9 cellular contexts compared by ENCODE assay signal in the genomic region with DNA sequence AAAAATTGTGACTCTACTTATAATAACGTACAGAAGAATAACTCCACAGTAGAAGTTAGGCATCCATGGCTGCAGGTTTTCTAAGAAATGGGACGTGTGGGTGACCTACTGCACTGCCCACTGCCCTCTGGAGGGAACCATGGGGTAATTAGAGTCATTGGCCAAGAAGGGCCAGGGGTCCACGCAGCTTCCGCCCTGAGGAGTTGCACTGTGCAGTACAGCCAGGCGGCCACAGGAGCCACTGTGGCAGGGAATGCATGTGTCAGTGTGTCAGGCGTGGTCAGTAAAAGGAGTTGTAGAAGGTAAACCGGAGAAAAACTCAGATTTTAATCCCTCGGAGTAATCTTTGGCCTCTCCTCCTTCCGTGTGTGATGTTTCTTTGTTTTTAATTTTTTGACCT. TPM values are rescaled to one million over a fixed set of nuclear protein-coding genes. Genes with fewer than 3 reads are reported as not detected.
A peak's percentile ranks its signal among the peaks of the same experiment; 100 is the strongest.
DNase-seq lines count a peak whose midpoint lies in the region; ATAC-seq, FAIRE-seq and TF ChIP-seq lines count a peak whose summit lies in the region.
"Had no signal": no experiment of that assay in that cellular context is flagged by ENCODE, and none has a peak within 500 bp of the region (broad histone marks: within the 10 kb centered on the region; RNA-seq: fewer than 3 reads in every experiment).

No MANE protein-coding gene starts in this region.

- H3K27me3 Mint-ChIP-seq in activated naive CD4-positive, alpha-beta T cell treated with anti-CD3 and anti-CD28 coated beads, Interleukin-2, amount 50 U/mL, for 24 hours = no peaks in the 10 kb centered on the region

- no peaks in the 10 kb centered on the region for H3K9me3 ChIP-seq in left ventricle myocardium inferior (replicated peaks)
- no peaks in the 10 kb centered on the region for H3K9me3 ChIP-seq in right cardiac atrium (ENCODE audit: control insufficient read depth, low read length)
- no peaks in the 10 kb centered on the region for H3K9me3 ChIP-seq in kidney (ENCODE audit: control insufficient read depth in 1 of 2, low read length in 2 of 2)
- H3K9me3 ChIP-seq in vagina = no peaks in the 10 kb centered on the region

- H3K9me3 Mint-ChIP-seq in activated naive CD4-positive, alpha-beta T cell treated with anti-CD3 and anti-CD28 coated beads, Interleukin-2, amount 50 U/mL, for 24 hours = no peaks in the 10 kb centered on the region

- no peak for TF ChIP-seq CTCF in left ventricle myocardium inferior (IDR thresholded peaks at IDR 0.05; ENCODE audit: borderline replicate concordance)
- TF ChIP-seq CTCF in kidney (IDR thresholded peaks at IDR 0.05; ENCODE audit: borderline replicate concordance, extremely low read depth, insufficient read depth) = peak; percentile 30
- no peak for TF ChIP-seq CTCF in vagina (IDR thresholded peaks at IDR 0.05)

- H3K4me3 ChIP-seq in left ventricle myocardium inferior (no peak overlapping the region), right cardiac atrium (ENCODE audit: low read length) (no peak overlapping the region), kidney (ENCODE audit: low read length in 2 of 2) (no peak overlapping the region), vagina (no peak overlapping the region)

- intact Hi-C loops in left ventricle myocardium inferior (cut with micrococcal nuclease) (no loop called here), right cardiac atrium (cut with DNase I) (no loop called here), kidney (cut with DNase I) (no loop called here), vagina (cut with DNase I) (no loop called here), posterior cingulate gyrus (cut with DNase I) (no loop called here)

- peak overlapping the region; percentile 79 for H3K27ac Mint-ChIP-seq in activated naive CD4-positive, alpha-beta T cell treated with anti-CD3 and anti-CD28 coated beads, Interleukin-2, amount 50 U/mL, for 24 hours

- no peaks in the 10 kb centered on the region for H3K27me3 ChIP-seq in left ventricle myocardium inferior (ENCODE audit: low read depth)
- H3K27me3 ChIP-seq in right cardiac atrium (ENCODE audit: control insufficient read depth, insufficient read depth) = no peaks in the 10 kb centered on the region
- no peaks in the 10 kb centered on the region for H3K27me3 ChIP-seq in vagina

- TF ChIP-seq POLR2A in vagina (IDR thresholded peaks at IDR 0.05) = no peak

- peaks cover 97% of the 10 kb centered on the region for H3K4me1 Mint-ChIP-seq in activated naive CD4-positive, alpha-beta T cell treated with anti-CD3 and anti-CD28 coated beads, Interleukin-2, amount 50 U/mL, for 24 hours

- peaks cover 9% of the 10 kb centered on the region for H3K36me3 ChIP-seq in left ventricle myocardium inferior
- no peaks in the 10 kb centered on the region for H3K36me3 ChIP-seq in kidney (ENCODE audit: control insufficient read depth in 1 of 2, insufficient read depth in 2 of 2, low read length in 2 of 2)
- no peaks in the 10 kb centered on the region for H3K36me3 ChIP-seq in vagina

- H3K9ac ChIP-seq in kidney (ENCODE audit: low read length in 2 of 2) = no peak overlapping the region

- FAIRE-seq in kidney (lab: Jason Lieb, UNC) = no peak

- no peak for ATAC-seq in right cardiac atrium
- ATAC-seq in HG02623 (IDR thresholded peaks at IDR 0.05; ENCODE audit: unreplicated experiment) = no peak
- no peak for ATAC-seq in GM19023 (IDR thresholded peaks at IDR 0.05; ENCODE audit: unreplicated experiment)

- WGBS in right cardiac atrium = 92% methylated on average over 9 of the region's 9 CpGs

- peaks cover 28% of the 10 kb centered on the region for H3K36me3 Mint-ChIP-seq in activated naive CD4-positive, alpha-beta T cell treated with anti-CD3 and anti-CD28 coated beads, Interleukin-2, amount 50 U/mL, for 24 hours

- H3K4me1 ChIP-seq in left ventricle myocardium inferior (peaks cover 38% of the 10 kb centered on the region), right cardiac atrium (ENCODE audit: control insufficient read depth, insufficient read depth, low read length) (peaks cover 10% of the 10 kb centered on the region), kidney (ENCODE audit: control insufficient read depth in 1 of 2, insufficient read depth in 1 of 2, low read depth in 1 of 2, low read length in 2 of 2) (peaks cover 7 to 13% of the 10 kb centered on the region in 2 donors), vagina (peaks cover 45% of the 10 kb centered on the region)

- DNase-seq in left ventricle myocardium inferior (no peak), right cardiac atrium (no peak), kidney (no peak), vagina (ENCODE audit: extremely low spot score in 2 of 2) (no peak), posterior cingulate gyrus (no peak)
- DNase-seq: NCI-H2227 treated with DMSO at 0.1 percent for 48 hours had no signal

- peak overlapping the region; percentile 61 for H3K4me3 Mint-ChIP-seq in activated naive CD4-positive, alpha-beta T cell treated with anti-CD3 and anti-CD28 coated beads, Interleukin-2, amount 50 U/mL, for 24 hours

- H3K27ac ChIP-seq in left ventricle myocardium inferior (replicated peaks) (peak overlapping the region; percentile 4), right cardiac atrium (ENCODE audit: low read length) (no peak overlapping the region), kidney (ENCODE audit: low read depth in 2 of 2, low read length in 2 of 2) (peak overlapping the region; percentile 56 to 58), vagina (peak overlapping the region; percentile 25)

RNA-seq across cellular contexts. Expression of a gene that starts 24.8 kb away (rescaled TPM):
- 24.7 TPM for total RNA-seq in left ventricle myocardium inferior
- 10 to 100 TPM; 29.9 to 39.5 (median 32.1) TPM for total RNA-seq in right cardiac atrium
- polyA plus RNA-seq in right cardiac atrium = 30.9 TPM
- 52.9 TPM for total RNA-seq in kidney
- 22.8 TPM for polyA plus RNA-seq in kidney (ENCODE audit: insufficient read depth, low read depth, low replicate concordance)
- 45.9 TPM for total RNA-seq in vagina
